ENCODE assay signal across 1 cellular context in genomic region chr2:225037374-225038075, GRCh38.
TF ChIP-seq lines count a peak whose summit lies in the region.

No MANE protein-coding gene starts in this region.

TF ChIP-seq in GM12878, 131 proteins besides CTCF, POLR2A, EP300 and RAD21 (continued from another document):
- TF ChIP-seq ZBTB11 (CRISPR knock-in tag; IDR thresholded peaks at IDR 0.05): no peak
- TF ChIP-seq JUNB (IDR thresholded peaks at IDR 0.05): peak; percentile 49
- TF ChIP-seq SMC3 (IDR thresholded peaks at IDR 0.05; ENCODE audit: borderline replicate concordance, low read length): 0 out of 2 replicates have a peak, but pooled peaks have one; percentile 3
- TF ChIP-seq DPF2 (IDR thresholded peaks at IDR 0.05): 0 out of 2 replicates have a peak, but pooled peaks have one; percentile 18
- no peak for TF ChIP-seq SKIL (IDR thresholded peaks at IDR 0.05; ENCODE audit: low read depth, poor library complexity, severe bottlenecking)
- TF ChIP-seq CUX1 (IDR thresholded peaks at IDR 0.05; ENCODE audit: insufficient replicate concordance, low read depth, low read length): peak; percentile 70
- no peak for TF ChIP-seq IRF3 (IDR thresholded peaks at IDR 0.05)
- no peak for TF ChIP-seq CBX5 (IDR thresholded peaks at IDR 0.05; ENCODE audit: low read depth)
- peak; percentile 57; the same call in 1 of the 2 replicates for TF ChIP-seq MXI1 (IDR thresholded peaks at IDR 0.05; ENCODE audit: low read depth, low read length)
- TF ChIP-seq ZSCAN29 (IDR thresholded peaks at IDR 0.05): no peak
- peak; percentile 78 for TF ChIP-seq RUNX3 (IDR thresholded peaks at IDR 0.05; ENCODE audit: low read length)
- TF ChIP-seq ZNF384 (IDR thresholded peaks at IDR 0.05; ENCODE audit: borderline replicate concordance, low read depth, low read length): no peak
